In the genomic region with DNA sequence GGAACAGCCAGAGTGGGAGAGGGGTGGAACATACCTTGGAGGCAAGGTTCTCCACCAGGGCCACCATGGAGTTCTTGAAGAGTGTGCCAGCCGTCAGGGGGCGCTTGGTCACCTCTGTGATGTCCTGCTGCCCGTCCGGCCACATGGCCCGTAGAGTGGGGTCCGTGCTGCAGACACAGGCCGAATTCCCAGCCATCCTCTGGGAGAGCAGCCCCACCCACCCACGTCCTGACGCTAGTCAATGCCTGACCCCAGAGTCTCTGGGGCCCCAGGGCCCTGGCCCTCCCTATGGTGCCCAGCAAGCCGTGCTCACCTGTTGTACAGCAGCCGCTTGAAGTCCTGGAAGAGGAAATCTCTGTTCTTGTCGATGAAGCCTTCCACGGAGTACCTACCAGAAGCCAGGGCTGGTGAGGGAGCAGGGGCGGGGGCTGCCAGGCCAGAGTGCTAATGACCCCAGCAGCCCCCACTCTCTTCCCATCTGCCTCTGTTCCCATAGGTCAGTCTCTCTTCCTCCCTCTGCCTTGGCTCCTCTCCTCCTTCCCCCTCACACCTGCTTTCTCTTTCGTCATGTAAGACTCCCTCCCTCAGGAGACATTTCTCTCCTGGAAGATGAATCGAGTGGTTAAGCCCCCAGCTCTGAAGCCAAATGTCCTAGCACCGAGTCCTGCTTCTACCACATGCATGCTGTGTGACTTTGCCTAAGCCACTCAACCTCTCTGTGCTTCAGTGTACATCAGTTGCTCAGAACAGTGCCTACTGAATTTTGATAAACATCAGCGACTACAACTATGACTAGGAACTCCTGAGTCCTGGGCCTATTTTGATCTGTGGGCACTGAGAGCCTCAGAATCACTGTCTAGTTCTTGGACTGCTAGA, we compare ENCODE assay signal across 9 cellular contexts. TPM values are rescaled to one million over a fixed set of nuclear protein-coding genes. Genes with fewer than 3 reads are reported as not detected.
A peak's percentile ranks its signal among the peaks of the same experiment; 100 is the strongest.
DNase-seq lines count a peak whose midpoint lies in the region; ATAC-seq, FAIRE-seq and TF ChIP-seq lines count a peak whose summit lies in the region.
"Had no signal": no experiment of that assay in that cellular context is flagged by ENCODE, and none has a peak within 500 bp of the region (broad histone marks: within the 10 kb centered on the region; RNA-seq: fewer than 3 reads in every experiment).

No MANE protein-coding gene starts in this region.

- H3K9me3 ChIP-seq in GM23248 (ENCODE audit: low read depth) = no peaks in the 10 kb centered on the region

- H3K4me1 ChIP-seq in GM23248 (ENCODE audit: insufficient read depth) = no peaks in the 10 kb centered on the region

- in situ Hi-C loops in GM23248 (cut with MboI) = no loop called here
- in situ Hi-C loops in astrocyte of the spinal cord (cut with HindIII; ENCODE audit: low sequenced_read_pairs) = no loop called here

- H3K4me3 Mint-ChIP-seq in memory B cell = no peak overlapping the region

- no peaks in the 10 kb centered on the region for H3K36me3 ChIP-seq in GM23248 (ENCODE audit: low read depth)

- H3K27me3 ChIP-seq in GM23248 (replicated peaks; ENCODE audit: insufficient read depth) = no peaks in the 10 kb centered on the region

- DNase-seq in AG09309 (ENCODE audit: low read depth) (no peak), GM23248 (peak; percentile 41), astrocyte of the spinal cord (ENCODE audit: low read depth, low spot score) (no peak), memory B cell (ENCODE audit: low spot score in 2 of 2) (no peak), urothelium cell line (ENCODE audit: low spot score) (no peak)
- DNase-seq: NCI-H510A treated with DMSO at 0.1 percent for 48 hours had no signal

- H3K4me3 ChIP-seq in AG09309 (ENCODE audit: control insufficient read depth, low read depth, low read length) (no peak overlapping the region), GM23248 (no peak overlapping the region), astrocyte of the spinal cord (ENCODE audit: low read depth, low read length) (no peak overlapping the region)

- H3K27me3 Mint-ChIP-seq in memory B cell = no peaks in the 10 kb centered on the region

- H3K9me2 ChIP-seq in GM23248 (ENCODE audit: insufficient read depth) = no peaks in the 10 kb centered on the region

- H4K20me1 ChIP-seq in GM23248 (ENCODE audit: insufficient read depth) = no peaks in the 10 kb centered on the region

- no peak for ATAC-seq in memory B cell (ENCODE audit: low read depth)
- no peak for ATAC-seq in GM18519 (IDR thresholded peaks at IDR 0.05; ENCODE audit: low FRiP score, unreplicated experiment)
- ATAC-seq in GM18517 (IDR thresholded peaks at IDR 0.05; ENCODE audit: unreplicated experiment) = no peak
- no peak for ATAC-seq in HG03469 (IDR thresholded peaks at IDR 0.05; ENCODE audit: unreplicated experiment)

- peaks cover 13% of the 10 kb centered on the region for H3K4me1 Mint-ChIP-seq in memory B cell

- no peaks in the 10 kb centered on the region for H3K79me2 ChIP-seq in GM23248 (ENCODE audit: insufficient read depth)

- H3K4me2 ChIP-seq in GM23248 (ENCODE audit: unreplicated experiment) = no peak overlapping the region

- 58 to 61% methylated on average over 18 of the region's 18 CpGs for WGBS in GM23248 (ENCODE audit: low coverage in 1 of 2, low lambda C conversion rate in 2 of 2, missing lambda C conversion rate in 2 of 2), 2 experiments

- H3K9me3 Mint-ChIP-seq in memory B cell = no peaks in the 10 kb centered on the region

- H3K27ac ChIP-seq in GM23248 = no peak overlapping the region

- TF ChIP-seq CTCF in AG09309 (IDR thresholded peaks at IDR 0.05; ENCODE audit: control insufficient read depth, insufficient read depth, low read depth, low read length, missing control alignments) = peak; percentile 38
- peak; percentile 21 for TF ChIP-seq CTCF in astrocyte of the spinal cord (IDR thresholded peaks at IDR 0.05; ENCODE audit: low read depth, low read length)

- H3K36me3 Mint-ChIP-seq in memory B cell = peaks cover 17% of the 10 kb centered on the region

- peak overlapping the region; percentile 83 for H3K27ac Mint-ChIP-seq in memory B cell

- H3K9ac ChIP-seq in GM23248 = no peak overlapping the region

- H2AFZ ChIP-seq in GM23248 = no peak overlapping the region

- FAIRE-seq in urothelium cell line (lab: Jason Lieb, UNC) = no peak

- H3F3A ChIP-seq in GM23248 (ENCODE audit: insufficient read depth) = no peaks in the 10 kb centered on the region

RNA-seq across cellular contexts. Expression of a gene that starts 11.0 kb away (rescaled TPM):
- total RNA-seq in GM23248 (2014; rRNA removed; shearing (Covaris generic)) = not detected in 2 replicates
- polyA plus RNA-seq in GM23248 (2016; fragmentation: Nextera tagmentation; extraction: Ambion mirVana) = 0.14 TPM in 1 of 2 replicates, not detected in the other

RNA-seq across cellular contexts. Expression of a gene that starts 32.2 kb away (rescaled TPM):
- total RNA-seq in GM23248 (2014; rRNA removed; shearing (Covaris generic)) = 63.8 and 77.3 TPM in 2 replicates
- 69.3 and 78.7 TPM in 2 replicates for polyA plus RNA-seq in GM23248 (2016; fragmentation: Nextera tagmentation; extraction: Ambion mirVana)
